ENCODE assay signal across 8 cellular contexts in the genomic region with DNA sequence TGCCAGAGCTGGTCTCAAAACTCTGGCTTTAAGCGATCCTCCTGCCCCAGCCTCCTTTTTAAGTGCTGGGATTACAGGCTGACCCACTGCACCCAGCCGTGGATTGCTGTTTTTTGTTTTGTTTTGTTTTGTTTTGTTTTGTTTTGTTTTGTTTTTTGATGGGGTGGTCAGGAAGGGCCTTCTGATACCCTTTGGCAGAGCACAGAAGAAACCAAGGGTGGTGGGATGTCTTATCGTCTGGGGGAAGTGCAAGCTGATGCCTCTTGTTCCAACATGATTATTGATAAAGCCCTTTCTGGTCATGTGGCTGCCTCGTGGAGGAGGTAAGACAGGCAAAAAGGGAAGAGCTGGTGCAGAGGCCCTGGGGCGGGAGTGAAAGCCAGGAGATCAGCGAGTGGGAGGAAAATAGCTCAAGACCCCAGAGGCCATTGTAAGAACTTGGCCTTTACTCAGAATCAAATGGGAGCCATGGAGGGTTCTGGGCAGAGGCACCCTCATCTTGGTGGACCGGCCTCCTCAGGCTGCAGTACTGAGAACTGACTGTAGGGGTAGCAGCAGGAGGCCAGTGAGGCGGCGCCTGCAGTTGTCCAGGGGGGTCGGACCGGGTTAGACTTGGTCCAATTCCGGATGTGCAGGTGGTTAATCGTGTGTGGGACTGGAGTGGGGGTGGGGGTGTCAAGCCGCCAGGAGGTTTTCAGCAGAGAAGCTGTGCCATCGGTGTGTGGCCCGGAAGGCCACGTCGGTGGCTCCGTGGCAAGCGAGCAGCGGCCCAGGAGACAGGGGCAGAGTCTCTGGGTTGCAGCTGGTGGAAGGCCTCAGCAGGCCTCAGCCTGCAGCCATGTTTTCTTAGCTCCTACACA.
DNase-seq lines count a peak whose midpoint lies in the region; ATAC-seq and TF ChIP-seq lines count a peak whose summit lies in the region.

No MANE protein-coding gene starts in this region.

- peak; percentile 73 for TF ChIP-seq CTCF in GM12864 (IDR thresholded peaks at IDR 0.05; ENCODE audit: low read depth, low read length, missing control alignments)
- peak; percentile 25 for TF ChIP-seq CTCF in RWPE2 (IDR thresholded peaks at IDR 0.05; ENCODE audit: poor library complexity, severe bottlenecking)
- peak; percentile 50 for TF ChIP-seq CTCF in retinal pigment epithelial cell (conservative IDR thresholded peaks at IDR 0.05; ENCODE audit: low read depth, low read length)

- H3K27ac Mint-ChIP-seq in effector memory CD8-positive, alpha-beta T cell = peak overlapping the region in 1 of 2 donors; percentile 63

- H3K4me3 ChIP-seq in GM12864 (ENCODE audit: low read depth, low read length) = no peak overlapping the region
- H3K4me3 ChIP-seq in RWPE2 (ENCODE audit: severe bottlenecking) = no peak overlapping the region
- no peak overlapping the region for H3K4me3 ChIP-seq in retinal pigment epithelial cell (ENCODE audit: low read length)

- H3K4me1 Mint-ChIP-seq in effector memory CD8-positive, alpha-beta T cell (ENCODE audit: low read depth in 2 of 2) = peaks cover 0 to 1% of the 10 kb centered on the region in 2 donors

- no peaks in the 10 kb centered on the region for H3K36me3 ChIP-seq in RWPE2 (ENCODE audit: low read depth)

- H3K9me3 ChIP-seq in RWPE2 (ENCODE audit: severe bottlenecking) = no peaks in the 10 kb centered on the region

- H3K4me3 Mint-ChIP-seq in effector memory CD8-positive, alpha-beta T cell = no peak overlapping the region

- peaks cover 0 to 19% of the 10 kb centered on the region in 2 donors for H3K27me3 Mint-ChIP-seq in effector memory CD8-positive, alpha-beta T cell

- H3K4me1 ChIP-seq in RWPE2 (ENCODE audit: insufficient read depth, poor library complexity, severe bottlenecking) = peaks cover 18% of the 10 kb centered on the region

- ATAC-seq in RWPE2 (ENCODE audit: low read depth) (no peak), GM18498 (IDR thresholded peaks at IDR 0.05; ENCODE audit: unreplicated experiment) (no peak), HG02678 (IDR thresholded peaks at IDR 0.05; ENCODE audit: unreplicated experiment) (no peak), HG02588 (IDR thresholded peaks at IDR 0.05; ENCODE audit: unreplicated experiment) (no peak), GM21717 (IDR thresholded peaks at IDR 0.05; ENCODE audit: unreplicated experiment) (no peak)
- ATAC-seq in effector memory CD8-positive, alpha-beta T cell (replicated peaks) = peak; percentile 50

- H3K27ac ChIP-seq in RWPE2 (ENCODE audit: poor library complexity, severe bottlenecking) = no peak overlapping the region

- H3K27me3 ChIP-seq in RWPE2 (ENCODE audit: insufficient read depth, poor library complexity, severe bottlenecking) = no peaks in the 10 kb centered on the region

- H3K36me3 Mint-ChIP-seq in effector memory CD8-positive, alpha-beta T cell (ENCODE audit: insufficient read depth) = no peaks in the 10 kb centered on the region

- DNase-seq in GM12864 (ENCODE audit: low read depth) = no peak
- no peak for DNase-seq in RWPE2 (ENCODE audit: low spot score)
- peak; percentile 22 to 33 (median 26) for DNase-seq in effector memory CD8-positive, alpha-beta T cell
- DNase-seq in retinal pigment epithelial cell (ENCODE audit: low read depth) = no peak

- no peaks in the 10 kb centered on the region for H3K9me3 Mint-ChIP-seq in effector memory CD8-positive, alpha-beta T cell

Comparison
In these comparisons a context has a peak if more than half of its experiments do, and no peak if none do; other contexts are left out.
1. DNase-seq: peak in effector memory CD8-positive, alpha-beta T cell (3 of 3); none in GM12864 (single experiment), RWPE2 (single experiment) and retinal pigment epithelial cell (single experiment).
2. Peak in every context shown above with its lines, with median percentiles within 50 percentile points of each other: CTCF ChIP-seq.